In the genomic region with DNA sequence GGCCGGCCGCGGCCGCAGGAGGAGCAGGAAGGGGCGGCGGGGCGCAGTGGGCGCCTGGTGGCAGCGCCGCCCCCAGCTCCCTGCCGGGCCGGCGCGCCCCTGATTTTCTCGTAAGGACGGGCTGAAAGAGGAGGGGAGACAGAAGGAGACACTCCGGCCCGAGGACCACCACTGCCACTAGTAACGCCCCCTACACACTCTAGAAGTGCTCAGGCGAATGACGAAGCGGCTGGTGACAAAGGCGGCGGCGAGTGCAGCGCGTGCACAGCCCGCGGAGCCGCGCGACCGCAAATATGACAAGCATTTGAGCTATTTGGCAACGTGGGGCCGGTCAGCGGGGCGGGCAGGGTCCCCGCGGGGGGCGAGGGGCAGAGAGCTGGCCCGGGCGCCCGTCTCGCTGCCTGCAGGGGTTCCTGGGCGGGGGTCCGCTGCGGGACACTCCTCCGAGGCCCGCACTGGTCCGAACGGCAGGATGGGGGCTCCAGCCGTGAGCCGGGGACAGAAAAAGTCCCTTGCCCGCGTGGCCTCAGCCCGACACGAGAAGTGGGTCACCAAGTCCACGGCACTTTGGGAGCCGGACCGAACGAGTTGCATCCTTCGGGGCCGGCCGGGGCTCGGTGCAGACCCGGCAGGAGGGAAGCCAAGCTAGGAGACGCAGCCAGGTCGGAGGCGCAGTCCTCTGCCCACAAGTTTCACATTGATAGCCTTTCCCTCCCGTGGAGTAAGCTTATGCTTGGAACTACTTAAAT, we compare ENCODE assay signal across 1 cellular context.
A peak's percentile ranks its signal among the peaks of the same experiment; 100 is the strongest.
TF ChIP-seq lines count a peak whose summit lies in the region.

No MANE protein-coding gene starts in this region.

TF ChIP-seq in K562, 482 proteins besides CTCF, POLR2A, EP300 and RAD21 (continued from another document and continues in another):
- no peak for TF ChIP-seq CHD7 (IDR thresholded peaks at IDR 0.05; ENCODE audit: low read depth, low read length)
- TF ChIP-seq GTF2F1 (IDR thresholded peaks at IDR 0.05; ENCODE audit: low read depth, low read length): no peak; the same call in 1 of the 2 replicates
- no peak for TF ChIP-seq FOXJ2 (tag; IDR thresholded peaks at IDR 0.05)
- TF ChIP-seq, protein P1, sequence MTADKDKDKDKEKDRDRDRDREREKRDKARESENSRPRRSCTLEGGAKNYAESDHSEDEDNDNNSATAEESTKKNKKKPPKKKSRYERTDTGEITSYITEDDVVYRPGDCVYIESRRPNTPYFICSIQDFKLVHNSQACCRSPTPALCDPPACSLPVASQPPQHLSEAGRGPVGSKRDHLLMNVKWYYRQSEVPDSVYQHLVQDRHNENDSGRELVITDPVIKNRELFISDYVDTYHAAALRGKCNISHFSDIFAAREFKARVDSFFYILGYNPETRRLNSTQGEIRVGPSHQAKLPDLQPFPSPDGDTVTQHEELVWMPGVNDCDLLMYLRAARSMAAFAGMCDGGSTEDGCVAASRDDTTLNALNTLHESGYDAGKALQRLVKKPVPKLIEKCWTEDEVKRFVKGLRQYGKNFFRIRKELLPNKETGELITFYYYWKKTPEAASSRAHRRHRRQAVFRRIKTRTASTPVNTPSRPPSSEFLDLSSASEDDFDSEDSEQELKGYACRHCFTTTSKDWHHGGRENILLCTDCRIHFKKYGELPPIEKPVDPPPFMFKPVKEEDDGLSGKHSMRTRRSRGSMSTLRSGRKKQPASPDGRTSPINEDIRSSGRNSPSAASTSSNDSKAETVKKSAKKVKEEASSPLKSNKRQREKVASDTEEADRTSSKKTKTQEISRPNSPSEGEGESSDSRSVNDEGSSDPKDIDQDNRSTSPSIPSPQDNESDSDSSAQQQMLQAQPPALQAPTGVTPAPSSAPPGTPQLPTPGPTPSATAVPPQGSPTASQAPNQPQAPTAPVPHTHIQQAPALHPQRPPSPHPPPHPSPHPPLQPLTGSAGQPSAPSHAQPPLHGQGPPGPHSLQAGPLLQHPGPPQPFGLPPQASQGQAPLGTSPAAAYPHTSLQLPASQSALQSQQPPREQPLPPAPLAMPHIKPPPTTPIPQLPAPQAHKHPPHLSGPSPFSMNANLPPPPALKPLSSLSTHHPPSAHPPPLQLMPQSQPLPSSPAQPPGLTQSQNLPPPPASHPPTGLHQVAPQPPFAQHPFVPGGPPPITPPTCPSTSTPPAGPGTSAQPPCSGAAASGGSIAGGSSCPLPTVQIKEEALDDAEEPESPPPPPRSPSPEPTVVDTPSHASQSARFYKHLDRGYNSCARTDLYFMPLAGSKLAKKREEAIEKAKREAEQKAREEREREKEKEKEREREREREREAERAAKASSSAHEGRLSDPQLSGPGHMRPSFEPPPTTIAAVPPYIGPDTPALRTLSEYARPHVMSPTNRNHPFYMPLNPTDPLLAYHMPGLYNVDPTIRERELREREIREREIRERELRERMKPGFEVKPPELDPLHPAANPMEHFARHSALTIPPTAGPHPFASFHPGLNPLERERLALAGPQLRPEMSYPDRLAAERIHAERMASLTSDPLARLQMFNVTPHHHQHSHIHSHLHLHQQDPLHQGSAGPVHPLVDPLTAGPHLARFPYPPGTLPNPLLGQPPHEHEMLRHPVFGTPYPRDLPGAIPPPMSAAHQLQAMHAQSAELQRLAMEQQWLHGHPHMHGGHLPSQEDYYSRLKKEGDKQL (CRISPR knock-in tag; IDR thresholded peaks at IDR 0.05; ENCODE audit: borderline replicate concordance): no peak
- TF ChIP-seq TOE1 (IDR thresholded peaks at IDR 0.05; ENCODE audit: borderline replicate concordance): no peak
- TF ChIP-seq TOE1 (CRISPR knock-in tag; IDR thresholded peaks at IDR 0.05; ENCODE audit: borderline replicate concordance, low read depth): no peak
- TF ChIP-seq, protein P2, sequence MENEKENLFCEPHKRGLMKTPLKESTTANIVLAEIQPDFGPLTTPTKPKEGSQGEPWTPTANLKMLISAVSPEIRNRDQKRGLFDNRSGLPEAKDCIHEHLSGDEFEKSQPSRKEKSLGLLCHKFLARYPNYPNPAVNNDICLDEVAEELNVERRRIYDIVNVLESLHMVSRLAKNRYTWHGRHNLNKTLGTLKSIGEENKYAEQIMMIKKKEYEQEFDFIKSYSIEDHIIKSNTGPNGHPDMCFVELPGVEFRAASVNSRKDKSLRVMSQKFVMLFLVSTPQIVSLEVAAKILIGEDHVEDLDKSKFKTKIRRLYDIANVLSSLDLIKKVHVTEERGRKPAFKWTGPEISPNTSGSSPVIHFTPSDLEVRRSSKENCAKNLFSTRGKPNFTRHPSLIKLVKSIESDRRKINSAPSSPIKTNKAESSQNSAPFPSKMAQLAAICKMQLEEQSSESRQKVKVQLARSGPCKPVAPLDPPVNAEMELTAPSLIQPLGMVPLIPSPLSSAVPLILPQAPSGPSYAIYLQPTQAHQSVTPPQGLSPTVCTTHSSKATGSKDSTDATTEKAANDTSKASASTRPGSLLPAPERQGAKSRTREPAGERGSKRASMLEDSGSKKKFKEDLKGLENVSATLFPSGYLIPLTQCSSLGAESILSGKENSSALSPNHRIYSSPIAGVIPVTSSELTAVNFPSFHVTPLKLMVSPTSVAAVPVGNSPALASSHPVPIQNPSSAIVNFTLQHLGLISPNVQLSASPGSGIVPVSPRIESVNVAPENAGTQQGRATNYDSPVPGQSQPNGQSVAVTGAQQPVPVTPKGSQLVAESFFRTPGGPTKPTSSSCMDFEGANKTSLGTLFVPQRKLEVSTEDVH (IDR thresholded peaks at IDR 0.05; ENCODE audit: low read depth, partially characterized antibody): no peak
- TF ChIP-seq CBFB (CRISPR knock-in tag; IDR thresholded peaks at IDR 0.05): peak; percentile 95
- no peak for TF ChIP-seq ZNF79 (CRISPR knock-in tag; IDR thresholded peaks at IDR 0.05; ENCODE audit: low read depth)
- no peak for TF ChIP-seq ZNF75A (CRISPR knock-in tag; IDR thresholded peaks at IDR 0.05)
- TF ChIP-seq ZNF12 (CRISPR knock-in tag; IDR thresholded peaks at IDR 0.05): no peak; the same call in 1 of the 2 replicates
- TF ChIP-seq NELFE (IDR thresholded peaks at IDR 0.05; ENCODE audit: insufficient read depth, insufficient read length): no peak
- no peak for TF ChIP-seq ATF6 (CRISPR knock-in tag; IDR thresholded peaks at IDR 0.05)
- TF ChIP-seq MEF2A (IDR thresholded peaks at IDR 0.05; ENCODE audit: control insufficient read depth, low read depth, low read length): no peak
- TF ChIP-seq, protein P3, sequence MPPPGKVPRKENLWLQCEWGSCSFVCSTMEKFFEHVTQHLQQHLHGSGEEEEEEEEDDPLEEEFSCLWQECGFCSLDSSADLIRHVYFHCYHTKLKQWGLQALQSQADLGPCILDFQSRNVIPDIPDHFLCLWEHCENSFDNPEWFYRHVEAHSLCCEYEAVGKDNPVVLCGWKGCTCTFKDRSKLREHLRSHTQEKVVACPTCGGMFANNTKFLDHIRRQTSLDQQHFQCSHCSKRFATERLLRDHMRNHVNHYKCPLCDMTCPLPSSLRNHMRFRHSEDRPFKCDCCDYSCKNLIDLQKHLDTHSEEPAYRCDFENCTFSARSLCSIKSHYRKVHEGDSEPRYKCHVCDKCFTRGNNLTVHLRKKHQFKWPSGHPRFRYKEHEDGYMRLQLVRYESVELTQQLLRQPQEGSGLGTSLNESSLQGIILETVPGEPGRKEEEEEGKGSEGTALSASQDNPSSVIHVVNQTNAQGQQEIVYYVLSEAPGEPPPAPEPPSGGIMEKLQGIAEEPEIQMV (tag; conservative IDR thresholded peaks at IDR 0.05; ENCODE audit: low read depth): no peak
- TF ChIP-seq ZNF77 (CRISPR knock-in tag; IDR thresholded peaks at IDR 0.05): no peak
- no peak for TF ChIP-seq ZNF644 (tag; IDR thresholded peaks at IDR 0.05; ENCODE audit: low read depth)
- no peak for TF ChIP-seq ZNF232 (CRISPR knock-in tag; IDR thresholded peaks at IDR 0.05)
- TF ChIP-seq ZNF518B (CRISPR knock-in tag; IDR thresholded peaks at IDR 0.05): no peak
